Comparison of ENCODE assay signal across 1 cellular context in the genomic region with DNA sequence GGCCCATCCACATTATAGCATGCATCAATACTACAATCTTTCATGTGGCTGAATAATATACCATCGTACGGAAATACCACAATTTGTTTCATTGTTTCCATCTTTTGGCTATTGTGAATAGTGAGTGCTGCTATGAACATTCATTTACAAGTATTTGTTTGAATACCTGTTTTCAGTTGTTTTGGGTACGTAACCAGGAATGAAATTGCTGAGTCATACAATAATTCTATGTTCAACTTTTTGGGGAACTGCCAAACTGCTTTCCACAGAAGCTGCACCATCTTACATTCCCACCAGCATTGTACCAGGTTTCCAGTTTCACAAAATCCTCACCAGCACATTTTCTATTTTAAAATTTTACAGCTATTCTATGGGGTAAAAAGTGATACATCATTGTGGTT.
TF ChIP-seq lines count a peak whose summit lies in the region.

No MANE protein-coding gene starts in this region.

TF ChIP-seq in H1, 55 proteins besides CTCF, POLR2A, EP300 and RAD21:
- TF ChIP-seq BACH1 (IDR thresholded peaks at IDR 0.05; ENCODE audit: low read length) (peak; percentile 70), HDAC2 (IDR thresholded peaks at IDR 0.05; ENCODE audit: borderline replicate concordance in 1 of 2, low read depth in 2 of 2, low read length in 2 of 2) (no peak), GABPA (IDR thresholded peaks at IDR 0.05; ENCODE audit: borderline replicate concordance, insufficient read depth, low read length) (no peak), MAFK (IDR thresholded peaks at IDR 0.05; ENCODE audit: low read depth, low read length) (peak; percentile 75)
